In the genomic region with DNA sequence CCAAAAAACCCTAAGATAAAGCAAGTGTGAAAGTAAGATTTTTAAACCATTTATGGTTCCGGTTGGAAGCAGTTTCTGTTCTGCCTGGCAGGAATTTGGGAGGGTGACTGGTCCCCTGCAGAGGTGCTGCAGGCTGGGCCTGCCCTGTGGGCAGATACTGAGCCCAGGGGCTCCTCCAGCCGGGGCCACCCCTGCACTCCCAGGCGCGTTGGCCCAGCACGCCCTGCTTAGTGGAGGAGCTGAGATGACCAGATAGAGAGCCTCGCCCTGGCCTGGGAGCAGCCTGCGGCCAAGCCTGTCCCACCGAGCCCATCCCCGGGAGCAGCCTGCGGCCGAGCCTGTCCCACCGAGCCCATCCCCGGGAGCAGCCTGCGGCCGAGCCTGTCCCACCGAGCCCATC, we compare ENCODE assay signal across 2 cellular contexts.
TF ChIP-seq lines count a peak whose summit lies in the region.

No MANE protein-coding gene starts in this region.

TF ChIP-seq in HepG2, 621 proteins besides CTCF, POLR2A, EP300 and RAD21:
- peak; percentile 67 for TF ChIP-seq AGO1 (IDR thresholded peaks at IDR 0.05; ENCODE audit: low read depth, low read length, poor library complexity, severe bottlenecking)
- TF ChIP-seq, protein P1, sequence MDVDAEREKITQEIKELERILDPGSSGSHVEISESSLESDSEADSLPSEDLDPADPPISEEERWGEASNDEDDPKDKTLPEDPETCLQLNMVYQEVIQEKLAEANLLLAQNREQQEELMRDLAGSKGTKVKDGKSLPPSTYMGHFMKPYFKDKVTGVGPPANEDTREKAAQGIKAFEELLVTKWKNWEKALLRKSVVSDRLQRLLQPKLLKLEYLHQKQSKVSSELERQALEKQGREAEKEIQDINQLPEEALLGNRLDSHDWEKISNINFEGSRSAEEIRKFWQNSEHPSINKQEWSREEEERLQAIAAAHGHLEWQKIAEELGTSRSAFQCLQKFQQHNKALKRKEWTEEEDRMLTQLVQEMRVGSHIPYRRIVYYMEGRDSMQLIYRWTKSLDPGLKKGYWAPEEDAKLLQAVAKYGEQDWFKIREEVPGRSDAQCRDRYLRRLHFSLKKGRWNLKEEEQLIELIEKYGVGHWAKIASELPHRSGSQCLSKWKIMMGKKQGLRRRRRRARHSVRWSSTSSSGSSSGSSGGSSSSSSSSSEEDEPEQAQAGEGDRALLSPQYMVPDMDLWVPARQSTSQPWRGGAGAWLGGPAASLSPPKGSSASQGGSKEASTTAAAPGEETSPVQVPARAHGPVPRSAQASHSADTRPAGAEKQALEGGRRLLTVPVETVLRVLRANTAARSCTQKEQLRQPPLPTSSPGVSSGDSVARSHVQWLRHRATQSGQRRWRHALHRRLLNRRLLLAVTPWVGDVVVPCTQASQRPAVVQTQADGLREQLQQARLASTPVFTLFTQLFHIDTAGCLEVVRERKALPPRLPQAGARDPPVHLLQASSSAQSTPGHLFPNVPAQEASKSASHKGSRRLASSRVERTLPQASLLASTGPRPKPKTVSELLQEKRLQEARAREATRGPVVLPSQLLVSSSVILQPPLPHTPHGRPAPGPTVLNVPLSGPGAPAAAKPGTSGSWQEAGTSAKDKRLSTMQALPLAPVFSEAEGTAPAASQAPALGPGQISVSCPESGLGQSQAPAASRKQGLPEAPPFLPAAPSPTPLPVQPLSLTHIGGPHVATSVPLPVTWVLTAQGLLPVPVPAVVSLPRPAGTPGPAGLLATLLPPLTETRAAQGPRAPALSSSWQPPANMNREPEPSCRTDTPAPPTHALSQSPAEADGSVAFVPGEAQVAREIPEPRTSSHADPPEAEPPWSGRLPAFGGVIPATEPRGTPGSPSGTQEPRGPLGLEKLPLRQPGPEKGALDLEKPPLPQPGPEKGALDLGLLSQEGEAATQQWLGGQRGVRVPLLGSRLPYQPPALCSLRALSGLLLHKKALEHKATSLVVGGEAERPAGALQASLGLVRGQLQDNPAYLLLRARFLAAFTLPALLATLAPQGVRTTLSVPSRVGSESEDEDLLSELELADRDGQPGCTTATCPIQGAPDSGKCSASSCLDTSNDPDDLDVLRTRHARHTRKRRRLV (CRISPR knock-in tag; IDR thresholded peaks at IDR 0.05) = no peak
- TF ChIP-seq ZNF850 (CRISPR knock-in tag; conservative IDR thresholded peaks at IDR 0.05) = no peak

TF ChIP-seq in GM23338, 12 proteins besides CTCF, POLR2A, EP300 and RAD21:
- TF ChIP-seq ZNF114 (CRISPR knock-in tag; IDR thresholded peaks at IDR 0.05) (no peak), STAT1 (IDR thresholded peaks at IDR 0.05; ENCODE audit: unreplicated experiment) (no peak), EZH2 (IDR thresholded peaks at IDR 0.05; ENCODE audit: low read depth, unreplicated experiment) (no peak), POLR2AphosphoS5 (IDR thresholded peaks at IDR 0.05; ENCODE audit: low read depth) (no peak), NANOG (IDR thresholded peaks at IDR 0.05; ENCODE audit: borderline replicate concordance) (no peak)
- TF ChIP-seq, protein P2, sequence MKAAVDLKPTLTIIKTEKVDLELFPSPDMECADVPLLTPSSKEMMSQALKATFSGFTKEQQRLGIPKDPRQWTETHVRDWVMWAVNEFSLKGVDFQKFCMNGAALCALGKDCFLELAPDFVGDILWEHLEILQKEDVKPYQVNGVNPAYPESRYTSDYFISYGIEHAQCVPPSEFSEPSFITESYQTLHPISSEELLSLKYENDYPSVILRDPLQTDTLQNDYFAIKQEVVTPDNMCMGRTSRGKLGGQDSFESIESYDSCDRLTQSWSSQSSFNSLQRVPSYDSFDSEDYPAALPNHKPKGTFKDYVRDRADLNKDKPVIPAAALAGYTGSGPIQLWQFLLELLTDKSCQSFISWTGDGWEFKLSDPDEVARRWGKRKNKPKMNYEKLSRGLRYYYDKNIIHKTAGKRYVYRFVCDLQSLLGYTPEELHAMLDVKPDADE (IDR thresholded peaks at IDR 0.05) = no peak
TF ChIP-seq in GM23338: peak in this region for 0.
